In genomic region chr7:50197547-50197946, GRCh38 we compare ENCODE assay signal across 10 cellular contexts.
DNase-seq lines count a peak whose midpoint lies in the region; ATAC-seq, FAIRE-seq and TF ChIP-seq lines count a peak whose summit lies in the region.
"Had no signal": no experiment of that assay in that cellular context is flagged by ENCODE, and none has a peak within 500 bp of the region (broad histone marks: within the 10 kb centered on the region; RNA-seq: fewer than 3 reads in every experiment).

No MANE protein-coding gene starts in this region.

- H3K4me2 ChIP-seq in HepG2 (ENCODE audit: low read depth, low read length) = peak overlapping the region; percentile 10; the same call in 1 of the 2 replicates

- H3K27ac ChIP-seq in HepG2 (ENCODE audit: extremely low read length, insufficient read depth, low read length) (no peak overlapping the region), right lobe of liver (no peak overlapping the region), aorta (ENCODE audit: low read depth in 1 of 2, low read length in 2 of 2) (no peak overlapping the region), thyroid gland (no peak overlapping the region)
- H3K27ac ChIP-seq: C4-2B had no signal

- peak; percentile 95 for ATAC-seq in HepG2
- ATAC-seq in right lobe of liver = no peak
- ATAC-seq in HG03442 (IDR thresholded peaks at IDR 0.05; ENCODE audit: unreplicated experiment) = peak; percentile 97
- ATAC-seq in aorta (ENCODE audit: low FRiP score) = no peak

- H3K4me3 ChIP-seq in HepG2 (replicated peaks in 1 of 3; ENCODE audit: insufficient read depth in 1 of 3, low read depth in 2 of 3, low read length in 3 of 3) = no peak overlapping the region
- H3K4me3 ChIP-seq in right lobe of liver = no peak overlapping the region
- no peak overlapping the region for H3K4me3 ChIP-seq in aorta (ENCODE audit: low read length in 2 of 2)
- H3K4me3 ChIP-seq in thyroid gland (replicated peaks in 1 of 3) = no peak overlapping the region

- H3K4me1 ChIP-seq in HepG2 (ENCODE audit: insufficient read depth, low read length) (peaks cover 31% of the 10 kb centered on the region), right lobe of liver (no peaks in the 10 kb centered on the region), aorta (ENCODE audit: control insufficient read depth in 1 of 2, insufficient read depth in 2 of 2, low read length in 2 of 2) (no peaks in the 10 kb centered on the region), thyroid gland (no peaks in the 10 kb centered on the region)

- no peak for FAIRE-seq in HepG2 (lab: Jason Lieb, UNC)
- FAIRE-seq: keratinocyte had no signal

- in situ Hi-C loops in HepG2 (cut with HindIII; ENCODE audit: extremely low pct_ligation_motif_present, low pct_unique_long_range_greater_than_20kb) = no loop called here

- no peak for TF ChIP-seq RAD21 in HepG2 (CRISPR knock-in tag; IDR thresholded peaks at IDR 0.05)

- H3K27me3 ChIP-seq in HepG2 (ENCODE audit: control insufficient read depth in 1 of 2, insufficient read depth in 2 of 2, low read length in 2 of 2) = no peaks in the 10 kb centered on the region
- no peaks in the 10 kb centered on the region for H3K27me3 ChIP-seq in right lobe of liver
- H3K27me3 ChIP-seq in aorta (ENCODE audit: control insufficient read depth in 1 of 2, insufficient read depth in 2 of 2, low read length in 1 of 2) = no peaks in the 10 kb centered on the region
- H3K27me3 ChIP-seq in thyroid gland = no peaks in the 10 kb centered on the region

- POLR2A ChIA-PET in HepG2 (lab: Yijun Ruan, JAX) = no interaction called here

- peak; percentile 58 for DNase-seq in HepG2 (ENCODE audit: low spot score)
- no peak for DNase-seq in right lobe of liver
- DNase-seq in activated T-cell treated with anti-CD3 and anti-CD28 coated beads, Interleukin-2, amount 50 U/mL, for 1 hour = peak; percentile 58
- DNase-seq in stimulated activated CD4-positive, alpha-beta T cell treated with anti-CD3 and anti-CD28 coated beads, Interleukin-2, amount 100 ng/mL, for 24 hours = peak; percentile 75 to 81
- DNase-seq in amniotic stem cell (lab: John Stamatoyannopoulos, UW) = no peak
- DNase-seq in aorta = no peak
- no peak for DNase-seq in thyroid gland

- H3K79me2 ChIP-seq in HepG2 (ENCODE audit: insufficient read depth, low read length) = no peaks in the 10 kb centered on the region

- CTCF ChIA-PET in HepG2 (lab: Yijun Ruan, JAX; ENCODE audit: low intra/inter-chr PET ratio, low total read pairs) = no interaction called here

- H3K9me3 ChIP-seq in HepG2 (ENCODE audit: low read length) (no peaks in the 10 kb centered on the region), right lobe of liver (no peaks in the 10 kb centered on the region), aorta (ENCODE audit: control insufficient read depth, low read length) (no peaks in the 10 kb centered on the region), thyroid gland (no peaks in the 10 kb centered on the region)

- intact Hi-C loops in HepG2 (cut with micrococcal nuclease; ENCODE audit: unreplicated experiment) = no loop called here
- intact Hi-C loops in right lobe of liver (cut with DNase I) = no loop called here
- intact Hi-C loops in aorta (cut with DNase I) = no loop called here
- intact Hi-C loops in thyroid gland (cut with DNase I) = no loop called here

- WGBS in HepG2 (ENCODE audit: low lambda C conversion rate) = 6% methylated on average over 9 of the region's 9 CpGs
- 61% methylated on average over 4 of the region's 9 CpGs for WGBS in right lobe of liver (ENCODE audit: insufficient coverage, low coverage, low lambda C conversion rate, missing lambda C conversion rate)
- 74 to 77% methylated on average over 9 of the region's 9 CpGs for WGBS in aorta, 2 donors
- 69 to 77% methylated on average over 5 to 9 of the region's 9 CpGs for WGBS in thyroid gland, 2 donors

- TF ChIP-seq POLR2A in HepG2 (IDR thresholded peaks at IDR 0.05; ENCODE audit: insufficient read depth in 1 of 2, low read depth in 2 of 2, low read length in 2 of 2) (no peak), right lobe of liver (IDR thresholded peaks at IDR 0.05) (no peak), thyroid gland (IDR thresholded peaks at IDR 0.05) (no peak)

- H2AFZ ChIP-seq in HepG2 (ENCODE audit: low read length) = no peak overlapping the region

- no peak overlapping the region for H3K9ac ChIP-seq in HepG2 (ENCODE audit: insufficient read depth, low read depth, low read length)

- TF ChIP-seq EP300 in HepG2 (IDR thresholded peaks at IDR 0.05; ENCODE audit: low read depth in 2 of 2, low read length in 2 of 2) (no peak), HepG2 (CRISPR knock-in tag; IDR thresholded peaks at IDR 0.05; ENCODE audit: borderline replicate concordance) (no peak)

- TF ChIP-seq CTCF in HepG2 (CRISPR knock-in tag; IDR thresholded peaks at IDR 0.05) (no peak), right lobe of liver (IDR thresholded peaks at IDR 0.05) (no peak), thyroid gland (IDR thresholded peaks at IDR 0.05) (no peak)

- no peaks in the 10 kb centered on the region for H4K20me1 ChIP-seq in HepG2 (ENCODE audit: insufficient read depth, low read length)

- no TSS peak for BruUV-seq in HepG2 (replicated peaks; lab: Mats Ljungman, UMichigan)

- H3K36me3 ChIP-seq in HepG2 (replicated peaks in 1 of 2; ENCODE audit: control insufficient read depth in 1 of 2, insufficient read depth in 2 of 2, low read length in 2 of 2) = no peaks in the 10 kb centered on the region
- H3K36me3 ChIP-seq in right lobe of liver = no peaks in the 10 kb centered on the region
- no peaks in the 10 kb centered on the region for H3K36me3 ChIP-seq in aorta (ENCODE audit: control insufficient read depth in 1 of 2, insufficient read depth in 2 of 2, low read length in 1 of 2)
- no peaks in the 10 kb centered on the region for H3K36me3 ChIP-seq in thyroid gland

TF ChIP-seq in HepG2, 621 proteins besides CTCF, POLR2A, EP300 and RAD21 (continues in another document):
- TF ChIP-seq RARA (CRISPR knock-in tag; IDR thresholded peaks at IDR 0.05) = peak; percentile 63
- TF ChIP-seq ZNF501 (CRISPR knock-in tag; IDR thresholded peaks at IDR 0.05) = peak; percentile 33; the same call in 1 of the 2 replicates
- TF ChIP-seq JUND (CRISPR knock-in tag; IDR thresholded peaks at IDR 0.05) = peak; percentile 79; the same call in 1 of the 2 replicates
- peak; percentile 44 for TF ChIP-seq ZFX (CRISPR knock-in tag; IDR thresholded peaks at IDR 0.05; ENCODE audit: low read depth)
- peak; percentile 60 for TF ChIP-seq XRCC5 (optimal IDR thresholded peaks at IDR 0.05; ENCODE audit: low read length)
- TF ChIP-seq, protein P1, sequence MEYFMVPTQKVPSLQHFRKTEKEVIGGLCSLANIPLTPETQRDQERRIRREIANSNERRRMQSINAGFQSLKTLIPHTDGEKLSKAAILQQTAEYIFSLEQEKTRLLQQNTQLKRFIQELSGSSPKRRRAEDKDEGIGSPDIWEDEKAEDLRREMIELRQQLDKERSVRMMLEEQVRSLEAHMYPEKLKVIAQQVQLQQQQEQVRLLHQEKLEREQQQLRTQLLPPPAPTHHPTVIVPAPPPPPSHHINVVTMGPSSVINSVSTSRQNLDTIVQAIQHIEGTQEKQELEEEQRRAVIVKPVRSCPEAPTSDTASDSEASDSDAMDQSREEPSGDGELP (IDR thresholded peaks at IDR 0.05; ENCODE audit: borderline replicate concordance, low read depth) = peak; percentile 69; the same call in 1 of the 2 replicates
- TF ChIP-seq, protein P2, sequence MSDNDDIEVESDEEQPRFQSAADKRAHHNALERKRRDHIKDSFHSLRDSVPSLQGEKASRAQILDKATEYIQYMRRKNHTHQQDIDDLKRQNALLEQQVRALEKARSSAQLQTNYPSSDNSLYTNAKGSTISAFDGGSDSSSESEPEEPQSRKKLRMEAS (IDR thresholded peaks at IDR 0.05) = 0 out of 2 replicates have a peak, but pooled peaks have one; percentile 31
- TF ChIP-seq ZNF580 (CRISPR knock-in tag; IDR thresholded peaks at IDR 0.05; ENCODE audit: borderline replicate concordance, low read depth) = no peak
- peak; percentile 77; the same call in 1 of the 2 replicates for TF ChIP-seq JUN (CRISPR knock-in tag; IDR thresholded peaks at IDR 0.05)
- TF ChIP-seq ZNF687 (CRISPR knock-in tag; IDR thresholded peaks at IDR 0.05) = peak; percentile 50
- TF ChIP-seq CREB1 (IDR thresholded peaks at IDR 0.05) = peak; percentile 29; the same call in 1 of the 2 replicates
- TF ChIP-seq CREB1 (CRISPR knock-in tag; IDR thresholded peaks at IDR 0.05) = no peak

Comparison
In these comparisons a context has a peak if more than half of its experiments do, and no peak if none do; other contexts are left out.
1. ATAC-seq: peak in HepG2 (single experiment) and HG03442 (single experiment); none in right lobe of liver (0 of 4) and aorta (single experiment).
2. DNase-seq: peak in HepG2 (single experiment), activated T-cell treated with anti-CD3 and anti-CD28 coated beads, Interleukin-2, amount 50 U/mL, for 1 hour (single experiment) and stimulated activated CD4-positive, alpha-beta T cell treated with anti-CD3 and anti-CD28 coated beads, Interleukin-2, amount 100 ng/mL, for 24 hours (2 of 2); none in right lobe of liver (0 of 3), amniotic stem cell (single experiment), aorta (0 of 2) and thyroid gland (0 of 2).